ENCODE assay signal across 15 cellular contexts in genomic region chr3:104582092-104582491, GRCh38.
"Had no signal": no experiment of that assay in that cellular context is flagged by ENCODE, and none has a peak within 500 bp of the region (broad histone marks: within the 10 kb centered on the region; RNA-seq: fewer than 3 reads in every experiment).

No MANE protein-coding gene starts in this region.

- H3K9ac ChIP-seq: parathyroid adenoma had no signal

- H3K27ac ChIP-seq: coronary artery, esophagus muscularis mucosa, left lung, parathyroid adenoma, VCaP had no signal

- H3K36me3 ChIP-seq: esophagus muscularis mucosa, left lung had no signal

- ATAC-seq: left lung; naive thymus-derived CD8-positive, alpha-beta T cell; stimulated activated effector memory CD8-positive, alpha-beta T cell treated with anti-CD3 and anti-CD28 coated beads, Interleukin-12 subunit alpha, Interleukin-12 subunit beta, amount 100 ng/mL, for 72 hours had no signal

- H2AFZ ChIP-seq: parathyroid adenoma had no signal

- H3K4me3 ChIP-seq: coronary artery, esophagus muscularis mucosa, left lung had no signal

- H3K27me3 ChIP-seq: esophagus muscularis mucosa, left lung had no signal

- H3K79me2 ChIP-seq: parathyroid adenoma had no signal

- DNase-seq: activated CD4-positive, alpha-beta T cell treated with anti-CD3 and anti-CD28 coated beads, Interleukin-2, amount 50 U/mL, for 48 hours; activated effector memory CD4-positive, alpha-beta T cell treated with Interleukin-2 at 50 U/mL for 16 hours; activated naive CD4-positive, alpha-beta T cell treated with anti-CD3 and anti-CD28 coated beads, Interleukin-2, amount 50 U/mL, for 16 hours; activated T-cell treated with anti-CD3 and anti-CD28 coated beads, Interleukin-2, amount 50 U/mL, for 24 hours; central memory CD4-positive, alpha-beta T cell; kidney; left lung; mesenchymal stem cell; naive thymus-derived CD8-positive, alpha-beta T cell; stimulated activated CD4-positive, alpha-beta T cell treated with anti-CD3 and anti-CD28 coated beads, Interleukin-2, amount 100 ng/mL, for 24 hours had no signal

- H3K4me1 ChIP-seq: esophagus muscularis mucosa, left lung, parathyroid adenoma had no signal
